Comparison of ENCODE assay signal across 10 cellular contexts in the genomic region with DNA sequence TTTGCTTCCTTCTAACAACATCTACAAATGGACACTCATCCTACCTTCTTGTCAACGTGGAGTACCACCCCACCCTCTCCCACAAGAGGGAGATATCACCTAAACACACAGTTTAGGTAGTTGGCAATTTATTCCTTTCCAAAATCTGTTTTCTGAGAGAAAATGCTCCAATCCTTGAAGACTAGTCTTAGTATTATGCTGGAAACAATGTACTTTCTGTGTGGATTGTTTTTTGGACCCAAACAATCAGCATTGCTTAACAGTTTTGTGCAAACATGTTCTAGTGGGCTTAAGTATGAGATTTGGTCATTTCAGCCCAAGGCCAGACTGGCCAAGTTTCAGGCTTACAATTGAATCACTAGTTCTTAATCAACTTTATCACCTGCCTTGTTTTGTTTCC.
DNase-seq lines count a peak whose midpoint lies in the region; ATAC-seq, FAIRE-seq and TF ChIP-seq lines count a peak whose summit lies in the region.
"Had no signal": no experiment of that assay in that cellular context is flagged by ENCODE, and none has a peak within 500 bp of the region (broad histone marks: within the 10 kb centered on the region; RNA-seq: fewer than 3 reads in every experiment).

No MANE protein-coding gene starts in this region.

- no peak overlapping the region for H3K14ac ChIP-seq in IMR-90 (replicated peaks; ENCODE audit: low read depth, low read length)

- no peak overlapping the region for H3K4me3 Mint-ChIP-seq in naive thymus-derived CD8-positive, alpha-beta T cell
- H3K4me3 Mint-ChIP-seq: activated naive CD4-positive, alpha-beta T cell treated with anti-CD3 and anti-CD28 coated beads, Interleukin-2, amount 50 U/mL, for 24 hours; T-helper 1 cell treated with Interleukin-12 subunit alpha and Interleukin-12 subunit beta and Interleukin-4 antibody, amounts not matched to agents 30 μg/mL and 1 μg/mL, for 36 hours had no signal

- no peaks in the 10 kb centered on the region for H3K4me1 Mint-ChIP-seq in naive thymus-derived CD8-positive, alpha-beta T cell
- H3K4me1 Mint-ChIP-seq: activated naive CD4-positive, alpha-beta T cell treated with anti-CD3 and anti-CD28 coated beads, Interleukin-2, amount 50 U/mL, for 24 hours had no signal

- H3K79me1 ChIP-seq in IMR-90 (ENCODE audit: low read depth in 1 of 2, low read length in 2 of 2) = no peaks in the 10 kb centered on the region

- intact Hi-C loops in IMR-90 (cut with micrococcal nuclease) (no loop called here), lower leg skin (cut with DNase I; ENCODE audit: low total_unique reads) (no loop called here)

- H3K27me3 ChIP-seq in IMR-90 (ENCODE audit: control insufficient read depth, insufficient read depth, low read length) (peaks cover 23% of the 10 kb centered on the region), kidney epithelial cell (ENCODE audit: control insufficient read depth, insufficient read depth, low read length) (no peaks in the 10 kb centered on the region)

- no peak overlapping the region for H4K8ac ChIP-seq in IMR-90 (ENCODE audit: low read depth in 2 of 2, low read length in 2 of 2)

- no peak overlapping the region for H3K27ac Mint-ChIP-seq in naive thymus-derived CD8-positive, alpha-beta T cell
- H3K27ac Mint-ChIP-seq: activated naive CD4-positive, alpha-beta T cell treated with anti-CD3 and anti-CD28 coated beads, Interleukin-2, amount 50 U/mL, for 24 hours; T-helper 1 cell treated with Interleukin-12 subunit alpha and Interleukin-12 subunit beta and Interleukin-4 antibody, amounts not matched to agents 30 μg/mL and 1 μg/mL, for 36 hours had no signal

- TF ChIP-seq CTCF in AG09309 (IDR thresholded peaks at IDR 0.05; ENCODE audit: control insufficient read depth, insufficient read depth, low read depth, low read length, missing control alignments) (peak; percentile 38), IMR-90 (conservative IDR thresholded peaks at IDR 0.05; ENCODE audit: low read depth, low read length) (peak; percentile 43), astrocyte of the spinal cord (IDR thresholded peaks at IDR 0.05; ENCODE audit: low read depth, low read length) (peak; percentile 51), kidney epithelial cell (IDR thresholded peaks at IDR 0.05; ENCODE audit: insufficient read depth, low read length, poor library complexity, severe bottlenecking) (peak; percentile 35), lower leg skin (IDR thresholded peaks at IDR 0.05) (no peak)

- dilution Hi-C loops in IMR-90 (cut with HindIII; ENCODE audit: low sequenced_read_pairs, unreplicated experiment) = no loop called here

- TF ChIP-seq RAD21 in IMR-90 (IDR thresholded peaks at IDR 0.05; ENCODE audit: low read length) = peak; percentile 71

- no peak for DNase-seq in AG09309 (ENCODE audit: low read depth)
- DNase-seq in IMR-90 = peak; percentile 45
- peak; percentile 32 for DNase-seq in astrocyte of the spinal cord (ENCODE audit: low read depth, low spot score)
- DNase-seq in kidney epithelial cell (ENCODE audit: low read depth) = no peak
- DNase-seq in lower leg skin (ENCODE audit: low spot score in 2 of 2) = no peak
- no peak for DNase-seq in naive thymus-derived CD8-positive, alpha-beta T cell
- DNase-seq in activated CD4-positive, alpha-beta T cell treated with anti-CD3 and anti-CD28 coated beads for 4 hours = no peak
- DNase-seq in RCC 7860 (ENCODE audit: low spot score) = no peak

- no CpG with 5 or more reads among the region's 1 CpG for WGBS in IMR-90 (ENCODE audit: extremely low coverage in 2 of 2, insufficient read length in 1 of 2), 2 experiments
- WGBS in lower leg skin, 2 donors = 37 to 44% methylated on average over 1 of the region's 1 CpG

- H2BK5ac ChIP-seq in IMR-90 (ENCODE audit: low read depth, low read length, poor library complexity, severe bottlenecking) = no peak overlapping the region

- no peak for FAIRE-seq in RCC 7860 (lab: Jason Lieb, UNC)

- no peak for ATAC-seq in IMR-90 (ENCODE audit: low read depth)
- no peak for ATAC-seq in naive thymus-derived CD8-positive, alpha-beta T cell

- no peaks in the 10 kb centered on the region for H3K9me1 ChIP-seq in IMR-90 (ENCODE audit: insufficient read depth, low read length)

- no peak overlapping the region for H2AFZ ChIP-seq in IMR-90 (replicated peaks; ENCODE audit: low read length, poor library complexity)

- no peak overlapping the region for H3K4me3 ChIP-seq in AG09309 (ENCODE audit: control insufficient read depth, low read depth, low read length)
- no peak overlapping the region for H3K4me3 ChIP-seq in IMR-90 (ENCODE audit: insufficient read depth, low read depth, low read length)
- no peak overlapping the region for H3K4me3 ChIP-seq in astrocyte of the spinal cord (ENCODE audit: low read depth, low read length)
- H3K4me3 ChIP-seq in kidney epithelial cell (ENCODE audit: low read depth, low read length) = no peak overlapping the region
- no peak overlapping the region for H3K4me3 ChIP-seq in lower leg skin (ENCODE audit: low read depth, poor library complexity, severe bottlenecking)

- H3K36me3 ChIP-seq in IMR-90 (ENCODE audit: control insufficient read depth, insufficient read depth, low read length) (no peaks in the 10 kb centered on the region), kidney epithelial cell (ENCODE audit: control insufficient read depth, insufficient read depth, low read length) (no peaks in the 10 kb centered on the region)

- H3K4me2 ChIP-seq in IMR-90 (ENCODE audit: low read depth, low read length) = no peak overlapping the region

- POLR2A ChIA-PET in IMR-90 (lab: Charles Lee; ENCODE audit: unreplicated experiment) = no interaction called here
- POLR2A ChIA-PET in naive thymus-derived CD8-positive, alpha-beta T cell (lab: Charles Lee) = no interaction called here

- peaks cover 0 to 6% (median 4%) of the 10 kb centered on the region in 5 donors for H3K27me3 Mint-ChIP-seq in naive thymus-derived CD8-positive, alpha-beta T cell

- no peak overlapping the region for H3K56ac ChIP-seq in IMR-90 (ENCODE audit: extremely low read depth, insufficient read depth, low read length)

- H2BK15ac ChIP-seq in IMR-90 (ENCODE audit: low read depth, low read length) = no peak overlapping the region

- no peak overlapping the region for H3K27ac ChIP-seq in IMR-90 (ENCODE audit: insufficient read depth, low read length)

- no peak overlapping the region for H4K91ac ChIP-seq in IMR-90 (ENCODE audit: insufficient read depth, low read depth, low read length)

- no peaks in the 10 kb centered on the region for H3K36me3 Mint-ChIP-seq in naive thymus-derived CD8-positive, alpha-beta T cell
- H3K36me3 Mint-ChIP-seq: activated naive CD4-positive, alpha-beta T cell treated with anti-CD3 and anti-CD28 coated beads, Interleukin-2, amount 50 U/mL, for 24 hours had no signal

- no peak overlapping the region for H3K4ac ChIP-seq in IMR-90 (ENCODE audit: low read depth, low read length)

- H4K5ac ChIP-seq in IMR-90 (ENCODE audit: low read depth, low read length) = no peak overlapping the region

- no peak for TF ChIP-seq POLR2A in IMR-90 (IDR thresholded peaks at IDR 0.05; ENCODE audit: low read depth, low read length)
- TF ChIP-seq POLR2A in lower leg skin (IDR thresholded peaks at IDR 0.05) = no peak

- H2AK9ac ChIP-seq in IMR-90 (replicated peaks; ENCODE audit: low read depth, low read length, poor library complexity) = no peak overlapping the region

- H3K9me3 ChIP-seq in IMR-90 (ENCODE audit: control insufficient read depth, insufficient read depth, low read length) = peaks cover 2% of the 10 kb centered on the region; the same call in 1 of the 2 replicates

- H3K4me1 ChIP-seq in IMR-90 (ENCODE audit: control insufficient read depth, insufficient read depth, low read length) = no peaks in the 10 kb centered on the region

- CTCF ChIA-PET in IMR-90 (lab: Yijun Ruan, JAX) = no interaction called here

- BruUV-seq in IMR-90 (replicated peaks; lab: Mats Ljungman, UMichigan) = no TSS peak

- in situ Hi-C loops in IMR-90 (cut with MboI; ENCODE audit: low sequenced_read_pairs) = no loop called here
- in situ Hi-C loops in astrocyte of the spinal cord (cut with HindIII; ENCODE audit: low sequenced_read_pairs) = no loop called here

- no peak overlapping the region for H3K9ac ChIP-seq in IMR-90 (ENCODE audit: low read depth, low read length)

- no peaks in the 10 kb centered on the region for H4K20me1 ChIP-seq in IMR-90 (ENCODE audit: insufficient read depth, low read length)

- no peak overlapping the region for H3K18ac ChIP-seq in IMR-90 (ENCODE audit: low read depth, low read length)

- H3K9me3 Mint-ChIP-seq in naive thymus-derived CD8-positive, alpha-beta T cell = no peaks in the 10 kb centered on the region
- H3K9me3 Mint-ChIP-seq: activated naive CD4-positive, alpha-beta T cell treated with anti-CD3 and anti-CD28 coated beads, Interleukin-2, amount 50 U/mL, for 24 hours; T-helper 1 cell treated with Interleukin-12 subunit alpha and Interleukin-12 subunit beta and Interleukin-4 antibody, amounts not matched to agents 30 μg/mL and 1 μg/mL, for 36 hours had no signal

- no peak overlapping the region for H2BK120ac ChIP-seq in IMR-90 (ENCODE audit: low read depth, low read length)

- H3K23ac ChIP-seq in IMR-90 (ENCODE audit: low read depth, low read length) = no peak overlapping the region

- H2AK5ac ChIP-seq in IMR-90 (ENCODE audit: low read depth, low read length) = no peak overlapping the region

- no peak overlapping the region for H2BK20ac ChIP-seq in IMR-90 (ENCODE audit: low read depth, low read length)

TF ChIP-seq in IMR-90, 13 proteins besides CTCF, POLR2A, EP300 and RAD21:
- TF ChIP-seq SMC3 (IDR thresholded peaks at IDR 0.05; ENCODE audit: low read depth, low read length) = peak; percentile 50
- TF ChIP-seq RFX5 (IDR thresholded peaks at IDR 0.05; ENCODE audit: low read depth, low read length) = no peak
- TF ChIP-seq RCOR1 (IDR thresholded peaks at IDR 0.05; ENCODE audit: insufficient replicate concordance, low read length) = no peak
- no peak for TF ChIP-seq ELK1 (IDR thresholded peaks at IDR 0.05; ENCODE audit: borderline replicate concordance, low read depth, low read length)
- TF ChIP-seq MAZ (IDR thresholded peaks at IDR 0.05; ENCODE audit: borderline replicate concordance, low read depth, low read length) = no peak
- no peak for TF ChIP-seq MAFK (IDR thresholded peaks at IDR 0.05; ENCODE audit: low read depth, low read length)

Comparison
In these comparisons a context has a peak if more than half of its experiments do, and no peak if none do; other contexts are left out.
1. DNase-seq: peak in IMR-90 (single experiment) and astrocyte of the spinal cord (single experiment); none in AG09309 (single experiment), kidney epithelial cell (single experiment), lower leg skin (0 of 2), naive thymus-derived CD8-positive, alpha-beta T cell (0 of 10), activated CD4-positive, alpha-beta T cell treated with anti-CD3 and anti-CD28 coated beads for 4 hours (0 of 2) and RCC 7860 (single experiment).
2. CTCF ChIP-seq: peak in AG09309 (single experiment), IMR-90 (single experiment), astrocyte of the spinal cord (single experiment) and kidney epithelial cell (single experiment); none in lower leg skin (0 of 3).